Comparison of ENCODE assay signal across 15 cellular contexts in the genomic region with DNA sequence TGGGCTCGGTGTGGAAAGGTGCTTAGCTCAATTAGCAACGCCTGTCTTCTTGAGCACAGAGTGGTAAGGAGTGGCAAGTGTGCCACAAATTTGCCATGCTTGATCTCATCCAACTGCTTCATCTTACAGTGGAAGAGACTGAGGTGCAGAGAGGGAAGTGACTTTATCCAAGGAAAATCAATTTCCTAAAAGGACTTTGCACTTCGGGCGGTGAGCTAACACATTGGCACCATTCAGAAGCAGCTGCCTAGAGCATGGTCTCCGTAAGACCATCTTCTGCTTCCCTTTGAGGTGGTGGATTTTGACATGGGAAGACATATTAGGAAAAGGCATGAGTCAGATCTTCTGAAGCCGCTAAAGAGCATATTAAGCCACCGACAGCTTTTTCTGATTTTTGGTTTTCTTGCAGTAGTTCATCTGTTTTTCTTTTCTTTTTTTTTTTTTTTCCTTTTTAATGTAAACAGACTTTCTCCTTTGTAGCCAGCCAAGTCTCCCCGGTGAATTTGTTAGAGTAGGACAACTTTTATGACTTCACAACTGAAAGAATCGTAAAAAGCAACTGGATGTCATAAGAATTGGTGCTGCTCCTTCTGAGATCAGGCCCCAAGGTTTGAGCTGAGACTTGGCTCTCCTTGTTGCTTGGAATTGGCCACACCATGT.
DNase-seq lines count a peak whose midpoint lies in the region; ATAC-seq and TF ChIP-seq lines count a peak whose summit lies in the region.
"Had no signal": no experiment of that assay in that cellular context is flagged by ENCODE, and none has a peak within 500 bp of the region (broad histone marks: within the 10 kb centered on the region; RNA-seq: fewer than 3 reads in every experiment).

No MANE protein-coding gene starts in this region.

- intact Hi-C loops in tibial artery (cut with DNase I; ENCODE audit: low total_unique reads) = no loop called here

- no peaks in the 10 kb centered on the region for H3K27me3 ChIP-seq in SJCRH30
- peaks cover 0 to 7% of the 10 kb centered on the region in 2 donors for H3K27me3 ChIP-seq in tibial artery

- no peaks in the 10 kb centered on the region for H3K36me3 Mint-ChIP-seq in osteocyte (ENCODE audit: unreplicated experiment)
- H3K36me3 Mint-ChIP-seq: naive B cell had no signal

- H3K27ac ChIP-seq in SJCRH30 (peak overlapping the region; percentile 100), tibial artery (no peak overlapping the region)
- H3K27ac ChIP-seq: esophagus muscularis mucosa, SK-N-MC had no signal

- DNase-seq in DMS79 treated with DMSO at 0.1 percent for 48 hours (lab: John Stamatoyannopoulos, UW) (peak; percentile 31), SJCRH30 (peak; percentile 96 to 99), fibroblast of villous mesenchyme (ENCODE audit: low read depth) (peak; percentile 79), osteocyte (ENCODE audit: extremely low spot score, unreplicated experiment) (no peak), NCI-H510A (lab: John Stamatoyannopoulos, UW) (no peak), tibial artery (no peak)
- DNase-seq in stimulated activated naive CD4-positive, alpha-beta T cell (lab: John Stamatoyannopoulos, UW) = no peak
- DNase-seq: hippocampal formation, naive B cell, NCI-H1694 treated with DMSO at 0.1 percent for 48 hours had no signal

- H3K4me3 ChIP-seq in SJCRH30 (peak overlapping the region; percentile 3; the same call in 1 of the 2 replicates), fibroblast of villous mesenchyme (ENCODE audit: low read depth, low read length) (no peak overlapping the region), tibial artery (no peak overlapping the region)
- H3K4me3 ChIP-seq: esophagus muscularis mucosa, SK-N-MC had no signal

- H3K27me3 Mint-ChIP-seq in osteocyte (ENCODE audit: unreplicated experiment) = no peaks in the 10 kb centered on the region
- H3K27me3 Mint-ChIP-seq: dendritic cell treated with granulocyte-macrophage colony-stimulating factor and Interleukin-4, amounts not matched to agents 40 ng/mL and 50 ng/mL, for 4 days had no signal

- H3K4me1 ChIP-seq in SJCRH30 (peaks cover 83% of the 10 kb centered on the region), tibial artery (peaks cover 0 to 5% (median under 1%) of the 10 kb centered on the region in 4 donors)

- H3K4me1 Mint-ChIP-seq in osteocyte (ENCODE audit: unreplicated experiment) = peaks cover 79% of the 10 kb centered on the region
- H3K4me1 Mint-ChIP-seq: naive B cell had no signal

- peak overlapping the region; percentile 8 for H3K4me3 Mint-ChIP-seq in osteocyte (ENCODE audit: unreplicated experiment)
- H3K4me3 Mint-ChIP-seq: dendritic cell treated with granulocyte-macrophage colony-stimulating factor and Interleukin-4, amounts not matched to agents 40 ng/mL and 50 ng/mL, for 4 days; naive B cell had no signal

- TF ChIP-seq CTCF in fibroblast of villous mesenchyme (IDR thresholded peaks at IDR 0.05; ENCODE audit: insufficient read depth, low read depth, low read length) (no peak), osteocyte (IDR thresholded peaks at IDR 0.05) (no peak), tibial artery (IDR thresholded peaks at IDR 0.05) (no peak)

- peak overlapping the region; percentile 77 for H3K27ac Mint-ChIP-seq in osteocyte (ENCODE audit: unreplicated experiment)
- H3K27ac Mint-ChIP-seq: activated T-helper 2 cell treated with anti-CD3 and anti-CD28 coated beads, Interferon-gamma antibody, Interleukin-2, Interleukin-4, amounts not matched to agents 10 μg/mL and 5 μg/mL and 100 μg/mL, durations not matched to agents 14 hours and 24 hours and 36 hours; dendritic cell treated with granulocyte-macrophage colony-stimulating factor and Interleukin-4, amounts not matched to agents 40 ng/mL and 50 ng/mL, for 4 days; naive B cell had no signal

- no peak for ATAC-seq in HG03095 (IDR thresholded peaks at IDR 0.05; ENCODE audit: unreplicated experiment)

- H3K36me3 ChIP-seq in SJCRH30 = no peaks in the 10 kb centered on the region
- H3K36me3 ChIP-seq in tibial artery = no peaks in the 10 kb centered on the region
- H3K36me3 ChIP-seq: esophagus muscularis mucosa had no signal

- H3K9me3 ChIP-seq in SJCRH30 (replicated peaks) (no peaks in the 10 kb centered on the region), tibial artery (no peaks in the 10 kb centered on the region)
- H3K9me3 ChIP-seq: esophagus muscularis mucosa had no signal

- no peaks in the 10 kb centered on the region for H3K9me3 Mint-ChIP-seq in osteocyte (ENCODE audit: unreplicated experiment)

Comparison
In these comparisons a context has a peak if more than half of its experiments do, and no peak if none do; other contexts are left out.
1. DNase-seq: peak in DMS79 treated with DMSO at 0.1 percent for 48 hours (single experiment), SJCRH30 (2 of 2) and fibroblast of villous mesenchyme (single experiment); none in osteocyte (single experiment), NCI-H510A (single experiment), tibial artery (0 of 2) and stimulated activated naive CD4-positive, alpha-beta T cell (0 of 6).